ENCODE assay signal across 23 cellular contexts in the genomic region with DNA sequence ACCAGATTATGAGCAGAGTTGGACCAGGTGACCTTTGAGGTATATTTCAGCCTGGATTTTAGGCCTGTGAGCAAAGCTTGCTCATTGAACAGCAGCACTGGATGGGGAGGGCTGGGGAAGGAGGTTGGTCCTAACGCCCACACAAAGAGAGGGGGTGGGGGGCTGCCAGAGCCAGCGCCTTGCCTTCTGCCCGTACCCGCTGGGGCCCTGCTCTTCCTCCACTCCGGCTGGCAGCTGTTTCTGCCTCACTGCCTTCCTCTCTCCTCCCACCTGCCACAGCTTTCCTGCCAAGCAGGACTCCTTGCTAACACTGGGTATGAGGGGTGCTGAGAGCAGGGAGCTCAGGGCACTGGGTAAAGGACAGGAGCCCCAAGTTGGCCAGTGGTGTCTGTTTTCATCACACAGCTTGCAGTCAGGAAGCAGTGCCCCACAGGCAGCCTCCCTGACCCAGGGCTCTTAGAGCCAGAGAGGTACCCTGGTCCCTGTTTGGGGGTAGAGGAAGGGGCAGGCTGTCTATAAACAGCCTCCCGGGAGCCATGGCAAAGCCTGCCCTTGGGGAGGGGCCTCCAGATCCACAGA. TPM values are rescaled to one million over a fixed set of nuclear protein-coding genes. Genes with fewer than 3 reads are reported as not detected.
"Had no signal": no experiment of that assay in that cellular context is flagged by ENCODE, and none has a peak within 500 bp of the region (broad histone marks: within the 10 kb centered on the region; RNA-seq: fewer than 3 reads in every experiment).

No MANE protein-coding gene starts in this region.

- H3K9me3 ChIP-seq: body of pancreas, pancreas, right lobe of liver, uterus had no signal

- H3K27ac Mint-ChIP-seq: activated CD4-positive, alpha-beta memory T cell treated with anti-CD3 and anti-CD28 coated beads, Interleukin-2, amount 10 ng/mL, durations not matched to agents 7 days and 5 days; activated CD4-positive, alpha-beta T cell treated with anti-CD3 and anti-CD28 coated beads, Interleukin-2, amount 10 ng/mL, durations not matched to agents 24 days and 14 days; activated naive CD8-positive, alpha-beta T cell treated with anti-CD3 and anti-CD28 coated beads, Interleukin-2, amount 50 U/mL, for 24 hours; dendritic cell treated with granulocyte-macrophage colony-stimulating factor and Interleukin-4, amounts not matched to agents 40 ng/mL and 50 ng/mL, for 4 days; memory B cell; natural killer cell treated with Interleukin-12 subunit alpha and Interleukin-12 subunit beta and Interleukin-15 and Interleukin-18, amount 100 ng/mL, for 72 hours; stimulated activated effector memory CD8-positive, alpha-beta T cell treated with anti-CD3 and anti-CD28 coated beads, Interleukin-12 subunit alpha, Interleukin-12 subunit beta, amount 100 ng/mL, for 72 hours had no signal

- H3K36me3 ChIP-seq: pancreas, right lobe of liver, uterus had no signal

- H3K4me3 ChIP-seq: body of pancreas, pancreas, right lobe of liver, skin epidermis, uterus had no signal

- H3K27ac ChIP-seq: body of pancreas, pancreas, right lobe of liver, skin epidermis, uterus had no signal

- ATAC-seq: activated naive CD8-positive, alpha-beta T cell treated with anti-CD3 and anti-CD28 coated beads, Interleukin-2, amount 50 U/mL, for 24 hours; body of pancreas; pancreas; right lobe of liver; stimulated activated effector memory CD8-positive, alpha-beta T cell treated with anti-CD3 and anti-CD28 coated beads, Interleukin-12 subunit alpha, Interleukin-12 subunit beta, amount 100 ng/mL, for 72 hours had no signal

- DNase-seq: activated CD4-positive, alpha-beta memory T cell treated with anti-CD3 and anti-CD28 coated beads, Interleukin-2, amount 10 ng/mL, durations not matched to agents 7 days and 5 days; activated CD4-positive, alpha-beta T cell treated with anti-CD3 and anti-CD28 coated beads, Interleukin-2, amount 10 ng/mL, durations not matched to agents 24 days and 14 days; activated gamma-delta T cell; activated naive CD4-positive, alpha-beta T cell treated with anti-CD3 and anti-CD28 coated beads, Interleukin-2, amount 50 U/mL, for 16 hours; activated naive CD8-positive, alpha-beta T cell treated with anti-CD3 and anti-CD28 coated beads, Interleukin-2, amount 50 U/mL, for 24 hours; body of pancreas; caudate nucleus; effector CD4-positive, alpha-beta T cell; erythroblast; foreskin fibroblast; kidney glomerular epithelial cell; pancreas; right lobe of liver; stimulated activated CD4-positive, alpha-beta T cell treated with anti-CD3 and anti-CD28 coated beads, Interleukin-2, amount 100 ng/mL, for 24 hours; trophoblast cell; uterus had no signal

- H3K4me1 ChIP-seq: pancreas, right lobe of liver, uterus had no signal

- H3K9me3 Mint-ChIP-seq: activated CD4-positive, alpha-beta memory T cell treated with anti-CD3 and anti-CD28 coated beads, Interleukin-2, amount 10 ng/mL, durations not matched to agents 7 days and 5 days; activated CD4-positive, alpha-beta T cell treated with anti-CD3 and anti-CD28 coated beads, Interleukin-2, amount 10 ng/mL, durations not matched to agents 24 days and 14 days; activated naive CD8-positive, alpha-beta T cell treated with anti-CD3 and anti-CD28 coated beads, Interleukin-2, amount 50 U/mL, for 24 hours; dendritic cell treated with granulocyte-macrophage colony-stimulating factor and Interleukin-4, amounts not matched to agents 40 ng/mL and 50 ng/mL, for 4 days; natural killer cell treated with Interleukin-12 subunit alpha and Interleukin-12 subunit beta and Interleukin-15 and Interleukin-18, amount 100 ng/mL, for 72 hours; stimulated activated effector memory CD8-positive, alpha-beta T cell treated with anti-CD3 and anti-CD28 coated beads, Interleukin-12 subunit alpha, Interleukin-12 subunit beta, amount 100 ng/mL, for 72 hours had no signal

- H3K4me3 Mint-ChIP-seq: activated CD4-positive, alpha-beta memory T cell treated with anti-CD3 and anti-CD28 coated beads, Interleukin-2, amount 10 ng/mL, durations not matched to agents 7 days and 5 days; activated CD4-positive, alpha-beta T cell treated with anti-CD3 and anti-CD28 coated beads, Interleukin-2, amount 10 ng/mL, durations not matched to agents 24 days and 14 days; activated naive CD8-positive, alpha-beta T cell treated with anti-CD3 and anti-CD28 coated beads, Interleukin-2, amount 50 U/mL, for 24 hours; dendritic cell treated with granulocyte-macrophage colony-stimulating factor and Interleukin-4, amounts not matched to agents 40 ng/mL and 50 ng/mL, for 4 days; memory B cell; natural killer cell treated with Interleukin-12 subunit alpha and Interleukin-12 subunit beta and Interleukin-15 and Interleukin-18, amount 100 ng/mL, for 72 hours; stimulated activated effector memory CD8-positive, alpha-beta T cell treated with anti-CD3 and anti-CD28 coated beads, Interleukin-12 subunit alpha, Interleukin-12 subunit beta, amount 100 ng/mL, for 72 hours had no signal

- H3K27me3 ChIP-seq: body of pancreas had no signal

- H3K4me1 Mint-ChIP-seq: activated CD4-positive, alpha-beta T cell treated with anti-CD3 and anti-CD28 coated beads, Interleukin-2, amount 10 ng/mL, durations not matched to agents 24 days and 14 days; stimulated activated effector memory CD8-positive, alpha-beta T cell treated with anti-CD3 and anti-CD28 coated beads, Interleukin-12 subunit alpha, Interleukin-12 subunit beta, amount 100 ng/mL, for 72 hours had no signal

- FAIRE-seq: pancreas had no signal

RNA-seq across cellular contexts. Expression of a gene that starts 6.1 kb away (rescaled TPM):
- total RNA-seq: fibroblast of lung; natural killer cell treated with Interleukin-12 subunit alpha and Interleukin-12 subunit beta and Interleukin-15 and Interleukin-18, amount 100 ng/mL, for 72 hours; pulmonary artery endothelial cell had no signal
